In the genomic region with DNA sequence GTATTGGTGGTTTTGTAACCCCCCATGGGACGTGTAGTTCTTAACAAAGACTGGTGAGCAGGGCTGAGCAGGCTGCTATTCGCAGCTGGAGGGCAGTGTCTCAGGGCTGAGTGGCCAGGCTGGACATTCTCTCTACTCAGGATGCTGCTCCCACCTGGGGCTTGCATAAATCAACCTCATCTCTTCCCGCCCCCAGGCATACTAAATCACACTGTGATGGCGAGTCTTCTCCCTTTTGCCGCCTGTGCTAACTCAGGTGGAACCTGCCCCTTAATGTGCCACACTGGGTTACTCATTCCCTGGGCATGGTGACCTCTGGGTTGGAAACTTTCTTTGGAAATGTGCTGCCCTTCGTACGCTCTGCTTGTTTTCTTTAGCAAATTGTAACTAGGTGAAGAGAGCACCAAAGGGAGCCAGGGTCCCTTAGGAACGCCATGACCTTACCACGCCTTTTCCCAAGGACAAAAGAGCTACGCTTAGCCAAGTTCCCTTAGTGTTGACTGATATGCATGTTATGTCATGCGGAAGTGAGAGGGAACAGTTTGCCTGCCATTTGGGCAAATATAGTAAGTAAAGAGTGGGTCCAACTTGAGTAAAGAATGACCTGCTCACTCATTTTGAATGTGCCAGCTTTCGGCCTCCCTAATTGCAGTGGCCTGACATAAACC, we compare ENCODE assay signal across 1 cellular context.
A peak's percentile ranks its signal among the peaks of the same experiment; 100 is the strongest.
TF ChIP-seq lines count a peak whose summit lies in the region.

No MANE protein-coding gene starts in this region.

TF ChIP-seq in HepG2, 621 proteins besides CTCF, POLR2A, EP300 and RAD21 (continued from another document and continues in another):
- peak; percentile 44; the same call in 1 of the 2 replicates for TF ChIP-seq ZNF572 (CRISPR knock-in tag; IDR thresholded peaks at IDR 0.05)
- TF ChIP-seq NRL (CRISPR knock-in tag; IDR thresholded peaks at IDR 0.05; ENCODE audit: borderline replicate concordance) = no peak
- no peak for TF ChIP-seq ZNF317 (CRISPR knock-in tag; IDR thresholded peaks at IDR 0.05)
- no peak for TF ChIP-seq BRCA1 (CRISPR knock-in tag; IDR thresholded peaks at IDR 0.05)
- TF ChIP-seq ZNF337 (CRISPR knock-in tag; IDR thresholded peaks at IDR 0.05; ENCODE audit: borderline replicate concordance, low read depth) = no peak
- TF ChIP-seq RFXANK (CRISPR knock-in tag; IDR thresholded peaks at IDR 0.05) = no peak
- TF ChIP-seq ZNF746 (CRISPR knock-in tag; IDR thresholded peaks at IDR 0.05) = no peak
- TF ChIP-seq TFAP4 (IDR thresholded peaks at IDR 0.05; ENCODE audit: borderline replicate concordance, low read depth) = no peak
- TF ChIP-seq ZNF790 (CRISPR knock-in tag; IDR thresholded peaks at IDR 0.05; ENCODE audit: borderline replicate concordance) = no peak
- no peak for TF ChIP-seq ZNF816 (CRISPR knock-in tag; IDR thresholded peaks at IDR 0.05; ENCODE audit: borderline replicate concordance)
- no peak for TF ChIP-seq RERE (CRISPR knock-in tag; IDR thresholded peaks at IDR 0.05; ENCODE audit: low read depth)
- TF ChIP-seq ZNF232 (CRISPR knock-in tag; IDR thresholded peaks at IDR 0.05; ENCODE audit: borderline replicate concordance) = no peak
- TF ChIP-seq SIX1 (CRISPR knock-in tag; IDR thresholded peaks at IDR 0.05; ENCODE audit: borderline replicate concordance) = no peak
- TF ChIP-seq MED13 (CRISPR knock-in tag; IDR thresholded peaks at IDR 0.05) = no peak
- peak; percentile 69 for TF ChIP-seq RXRB (CRISPR knock-in tag; IDR thresholded peaks at IDR 0.05; ENCODE audit: borderline replicate concordance)
- no peak for TF ChIP-seq MAZ (IDR thresholded peaks at IDR 0.05; ENCODE audit: borderline replicate concordance, low read depth, low read length)
- TF ChIP-seq MAZ (CRISPR knock-in tag; IDR thresholded peaks at IDR 0.05; ENCODE audit: low read depth) = no peak
- no peak for TF ChIP-seq NR2C2 (CRISPR knock-in tag; IDR thresholded peaks at IDR 0.05; ENCODE audit: borderline replicate concordance)
- no peak for TF ChIP-seq MBD4 (IDR thresholded peaks at IDR 0.05; ENCODE audit: borderline replicate concordance, low read length)
- TF ChIP-seq EEA1 (CRISPR knock-in tag; IDR thresholded peaks at IDR 0.05; ENCODE audit: borderline replicate concordance) = no peak
- TF ChIP-seq ISL2 (CRISPR knock-in tag; IDR thresholded peaks at IDR 0.05) = 0 out of 2 replicates have a peak, but pooled peaks have one; percentile 17
- no peak for TF ChIP-seq ZBTB46 (CRISPR knock-in tag; IDR thresholded peaks at IDR 0.05; ENCODE audit: borderline replicate concordance)
- no peak for TF ChIP-seq ZNF224 (CRISPR knock-in tag; IDR thresholded peaks at IDR 0.05)
- TF ChIP-seq, protein P1, sequence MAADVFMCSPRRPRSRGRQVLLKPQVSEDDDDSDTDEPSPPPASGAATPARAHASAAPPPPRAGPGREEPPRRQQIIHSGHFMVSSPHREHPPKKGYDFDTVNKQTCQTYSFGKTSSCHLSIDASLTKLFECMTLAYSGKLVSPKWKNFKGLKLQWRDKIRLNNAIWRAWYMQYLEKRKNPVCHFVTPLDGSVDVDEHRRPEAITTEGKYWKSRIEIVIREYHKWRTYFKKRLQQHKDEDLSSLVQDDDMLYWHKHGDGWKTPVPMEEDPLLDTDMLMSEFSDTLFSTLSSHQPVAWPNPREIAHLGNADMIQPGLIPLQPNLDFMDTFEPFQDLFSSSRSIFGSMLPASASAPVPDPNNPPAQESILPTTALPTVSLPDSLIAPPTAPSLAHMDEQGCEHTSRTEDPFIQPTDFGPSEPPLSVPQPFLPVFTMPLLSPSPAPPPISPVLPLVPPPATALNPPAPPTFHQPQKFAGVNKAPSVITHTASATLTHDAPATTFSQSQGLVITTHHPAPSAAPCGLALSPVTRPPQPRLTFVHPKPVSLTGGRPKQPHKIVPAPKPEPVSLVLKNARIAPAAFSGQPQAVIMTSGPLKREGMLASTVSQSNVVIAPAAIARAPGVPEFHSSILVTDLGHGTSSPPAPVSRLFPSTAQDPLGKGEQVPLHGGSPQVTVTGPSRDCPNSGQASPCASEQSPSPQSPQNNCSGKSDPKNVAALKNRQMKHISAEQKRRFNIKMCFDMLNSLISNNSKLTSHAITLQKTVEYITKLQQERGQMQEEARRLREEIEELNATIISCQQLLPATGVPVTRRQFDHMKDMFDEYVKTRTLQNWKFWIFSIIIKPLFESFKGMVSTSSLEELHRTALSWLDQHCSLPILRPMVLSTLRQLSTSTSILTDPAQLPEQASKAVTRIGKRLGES (CRISPR knock-in tag; IDR thresholded peaks at IDR 0.05; ENCODE audit: borderline replicate concordance) = no peak
- TF ChIP-seq HDAC2 (CRISPR knock-in tag; IDR thresholded peaks at IDR 0.05) = peak; percentile 44; the same call in 1 of the 2 replicates
- TF ChIP-seq MTA1 (CRISPR knock-in tag; IDR thresholded peaks at IDR 0.05; ENCODE audit: borderline replicate concordance) = no peak
- TF ChIP-seq BRD4 (CRISPR knock-in tag; IDR thresholded peaks at IDR 0.05) = no peak
- no peak for TF ChIP-seq ZNF326 (CRISPR knock-in tag; IDR thresholded peaks at IDR 0.05; ENCODE audit: borderline replicate concordance)
- TF ChIP-seq, protein P2, sequence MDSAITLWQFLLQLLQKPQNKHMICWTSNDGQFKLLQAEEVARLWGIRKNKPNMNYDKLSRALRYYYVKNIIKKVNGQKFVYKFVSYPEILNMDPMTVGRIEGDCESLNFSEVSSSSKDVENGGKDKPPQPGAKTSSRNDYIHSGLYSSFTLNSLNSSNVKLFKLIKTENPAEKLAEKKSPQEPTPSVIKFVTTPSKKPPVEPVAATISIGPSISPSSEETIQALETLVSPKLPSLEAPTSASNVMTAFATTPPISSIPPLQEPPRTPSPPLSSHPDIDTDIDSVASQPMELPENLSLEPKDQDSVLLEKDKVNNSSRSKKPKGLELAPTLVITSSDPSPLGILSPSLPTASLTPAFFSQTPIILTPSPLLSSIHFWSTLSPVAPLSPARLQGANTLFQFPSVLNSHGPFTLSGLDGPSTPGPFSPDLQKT (CRISPR knock-in tag; IDR thresholded peaks at IDR 0.05; ENCODE audit: borderline replicate concordance) = no peak
- no peak for TF ChIP-seq MYC (CRISPR knock-in tag; IDR thresholded peaks at IDR 0.05; ENCODE audit: borderline replicate concordance)
- peak; percentile 72 for TF ChIP-seq ZMYM4 (CRISPR knock-in tag; IDR thresholded peaks at IDR 0.05)
- no peak for TF ChIP-seq FOXA1 (IDR thresholded peaks at IDR 0.05)
- TF ChIP-seq FOXA1 (CRISPR knock-in tag; IDR thresholded peaks at IDR 0.05) = no peak
- peak; percentile 14; the same call in 1 of the 2 replicates for TF ChIP-seq NR2F2 (IDR thresholded peaks at IDR 0.05; ENCODE audit: borderline replicate concordance, low read depth)
- TF ChIP-seq GZF1 (CRISPR knock-in tag; IDR thresholded peaks at IDR 0.05) = no peak
- TF ChIP-seq, protein P3, sequence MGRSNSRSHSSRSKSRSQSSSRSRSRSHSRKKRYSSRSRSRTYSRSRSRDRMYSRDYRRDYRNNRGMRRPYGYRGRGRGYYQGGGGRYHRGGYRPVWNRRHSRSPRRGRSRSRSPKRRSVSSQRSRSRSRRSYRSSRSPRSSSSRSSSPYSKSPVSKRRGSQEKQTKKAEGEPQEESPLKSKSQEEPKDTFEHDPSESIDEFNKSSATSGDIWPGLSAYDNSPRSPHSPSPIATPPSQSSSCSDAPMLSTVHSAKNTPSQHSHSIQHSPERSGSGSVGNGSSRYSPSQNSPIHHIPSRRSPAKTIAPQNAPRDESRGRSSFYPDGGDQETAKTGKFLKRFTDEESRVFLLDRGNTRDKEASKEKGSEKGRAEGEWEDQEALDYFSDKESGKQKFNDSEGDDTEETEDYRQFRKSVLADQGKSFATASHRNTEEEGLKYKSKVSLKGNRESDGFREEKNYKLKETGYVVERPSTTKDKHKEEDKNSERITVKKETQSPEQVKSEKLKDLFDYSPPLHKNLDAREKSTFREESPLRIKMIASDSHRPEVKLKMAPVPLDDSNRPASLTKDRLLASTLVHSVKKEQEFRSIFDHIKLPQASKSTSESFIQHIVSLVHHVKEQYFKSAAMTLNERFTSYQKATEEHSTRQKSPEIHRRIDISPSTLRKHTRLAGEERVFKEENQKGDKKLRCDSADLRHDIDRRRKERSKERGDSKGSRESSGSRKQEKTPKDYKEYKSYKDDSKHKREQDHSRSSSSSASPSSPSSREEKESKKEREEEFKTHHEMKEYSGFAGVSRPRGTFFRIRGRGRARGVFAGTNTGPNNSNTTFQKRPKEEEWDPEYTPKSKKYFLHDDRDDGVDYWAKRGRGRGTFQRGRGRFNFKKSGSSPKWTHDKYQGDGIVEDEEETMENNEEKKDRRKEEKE (IDR thresholded peaks at IDR 0.05) = no peak
- TF ChIP-seq ETV6 (CRISPR knock-in tag; conservative IDR thresholded peaks at IDR 0.05) = no peak
- no peak for TF ChIP-seq NAIF1 (CRISPR knock-in tag; IDR thresholded peaks at IDR 0.05; ENCODE audit: borderline replicate concordance)
- TF ChIP-seq, protein P4, sequence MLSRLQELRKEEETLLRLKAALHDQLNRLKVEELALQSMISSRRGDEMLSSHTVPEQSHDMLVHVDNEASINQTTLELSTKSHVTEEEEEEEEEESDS (CRISPR knock-in tag; IDR thresholded peaks at IDR 0.05; ENCODE audit: borderline replicate concordance) = no peak
- TF ChIP-seq, protein P5, sequence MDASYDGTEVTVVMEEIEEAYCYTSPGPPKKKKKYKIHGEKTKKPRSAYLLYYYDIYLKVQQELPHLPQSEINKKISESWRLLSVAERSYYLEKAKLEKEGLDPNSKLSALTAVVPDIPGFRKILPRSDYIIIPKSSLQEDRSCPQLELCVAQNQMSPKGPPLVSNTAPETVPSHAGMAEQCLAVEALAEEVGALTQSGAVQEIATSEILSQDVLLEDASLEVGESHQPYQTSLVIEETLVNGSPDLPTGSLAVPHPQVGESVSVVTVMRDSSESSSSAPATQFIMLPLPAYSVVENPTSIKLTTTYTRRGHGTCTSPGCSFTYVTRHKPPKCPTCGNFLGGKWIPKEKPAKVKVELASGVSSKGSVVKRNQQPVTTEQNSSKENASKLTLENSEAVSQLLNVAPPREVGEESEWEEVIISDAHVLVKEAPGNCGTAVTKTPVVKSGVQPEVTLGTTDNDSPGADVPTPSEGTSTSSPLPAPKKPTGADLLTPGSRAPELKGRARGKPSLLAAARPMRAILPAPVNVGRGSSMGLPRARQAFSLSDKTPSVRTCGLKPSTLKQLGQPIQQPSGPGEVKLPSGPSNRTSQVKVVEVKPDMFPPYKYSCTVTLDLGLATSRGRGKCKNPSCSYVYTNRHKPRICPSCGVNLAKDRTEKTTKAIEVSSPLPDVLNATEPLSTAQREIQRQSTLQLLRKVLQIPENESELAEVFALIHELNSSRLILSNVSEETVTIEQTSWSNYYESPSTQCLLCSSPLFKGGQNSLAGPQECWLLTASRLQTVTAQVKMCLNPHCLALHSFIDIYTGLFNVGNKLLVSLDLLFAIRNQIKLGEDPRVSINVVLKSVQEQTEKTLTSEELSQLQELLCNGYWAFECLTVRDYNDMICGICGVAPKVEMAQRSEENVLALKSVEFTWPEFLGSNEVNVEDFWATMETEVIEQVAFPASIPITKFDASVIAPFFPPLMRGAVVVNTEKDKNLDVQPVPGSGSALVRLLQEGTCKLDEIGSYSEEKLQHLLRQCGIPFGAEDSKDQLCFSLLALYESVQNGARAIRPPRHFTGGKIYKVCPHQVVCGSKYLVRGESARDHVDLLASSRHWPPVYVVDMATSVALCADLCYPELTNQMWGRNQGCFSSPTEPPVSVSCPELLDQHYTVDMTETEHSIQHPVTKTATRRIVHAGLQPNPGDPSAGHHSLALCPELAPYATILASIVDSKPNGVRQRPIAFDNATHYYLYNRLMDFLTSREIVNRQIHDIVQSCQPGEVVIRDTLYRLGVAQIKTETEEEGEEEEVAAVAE (CRISPR knock-in tag; IDR thresholded peaks at IDR 0.05; ENCODE audit: borderline replicate concordance) = no peak
- no peak for TF ChIP-seq ADNP (CRISPR knock-in tag; IDR thresholded peaks at IDR 0.05)
